In genomic region chr16:11429113-11429512, GRCh38 we compare ENCODE assay signal across 12 cellular contexts.
"Had no signal": no experiment of that assay in that cellular context is flagged by ENCODE, and none has a peak within 500 bp of the region (broad histone marks: within the 10 kb centered on the region; RNA-seq: fewer than 3 reads in every experiment).

No MANE protein-coding gene starts in this region.

- H3K27ac ChIP-seq: colonic mucosa, esophagus squamous epithelium, gastroesophageal sphincter, sigmoid colon, skin epidermis had no signal

- H3K27ac Mint-ChIP-seq: naive thymus-derived CD4-positive, alpha-beta T cell had no signal

- ATAC-seq: gastroesophageal sphincter; naive thymus-derived CD4-positive, alpha-beta T cell had no signal

- H3K4me3 ChIP-seq: colonic mucosa, esophagus squamous epithelium, gastroesophageal sphincter, sigmoid colon, skin epidermis had no signal

- H3K36me3 ChIP-seq: colonic mucosa, esophagus squamous epithelium, gastroesophageal sphincter, sigmoid colon had no signal

- H3K4me1 ChIP-seq: colonic mucosa, esophagus squamous epithelium, gastroesophageal sphincter, sigmoid colon had no signal

- H3K27me3 ChIP-seq: colonic mucosa, esophagus squamous epithelium, gastroesophageal sphincter, sigmoid colon had no signal

- DNase-seq: colonic mucosa; dermis blood vessel endothelial cell; esophagus squamous epithelium; glutamatergic neuron; kidney glomerular epithelial cell; mammary epithelial cell; naive thymus-derived CD4-positive, alpha-beta T cell; sigmoid colon; stimulated activated CD4-positive, alpha-beta T cell treated with anti-CD3 and anti-CD28 coated beads, Interleukin-12 subunit alpha, Interleukin-12 subunit beta, amount 100 ng/mL, for 4 hours; stimulated activated naive CD4-positive, alpha-beta T cell had no signal

- H3K4me3 Mint-ChIP-seq: naive thymus-derived CD4-positive, alpha-beta T cell had no signal
